In genomic region chr6:28895131-28895812, GRCh38 we compare ENCODE assay signal across 8 cellular contexts. TPM values are rescaled to one million over a fixed set of nuclear protein-coding genes. Genes with fewer than 3 reads are reported as not detected.
DNase-seq lines count a peak whose midpoint lies in the region; ATAC-seq and TF ChIP-seq lines count a peak whose summit lies in the region.

No MANE protein-coding gene starts in this region.

- intact Hi-C loops in left lung (cut with DNase I), result no loop called here

- peak overlapping the region; percentile 98 to 99 for H3K27ac ChIP-seq in left lung

- H3K4me1 ChIP-seq in left lung, result peaks cover 3 to 12% of the 10 kb centered on the region in 2 donors

- H3K27me3 ChIP-seq in left lung, result no peaks in the 10 kb centered on the region

- H3K36me3 ChIP-seq in left lung, result peaks cover 0 to 4% of the 10 kb centered on the region in 2 donors

- no peaks in the 10 kb centered on the region for H3K9me3 ChIP-seq in left lung

- DNase-seq in C1 segment of cervical spinal cord (lab: John Stamatoyannopoulos, UW) (peak; percentile 1 to 92 (median 76)), NCI-H69 (lab: John Stamatoyannopoulos, UW) (peak; percentile 98), dermis blood vessel endothelial cell (peak; percentile 97), left lung (peak; percentile 85 to 93)
- peak; percentile 89 for DNase-seq in activated CD4-positive, alpha-beta T cell treated with anti-CD3 and anti-CD28 coated beads, Interleukin-2, amount 50 U/mL, for 1 hour
- peak; percentile 85 for DNase-seq in stimulated activated CD4-positive, alpha-beta T cell treated with anti-CD3 and anti-CD28 coated beads, Interleukin-2, amount 100 ng/mL, for 4 hours (ENCODE audit: low read depth)

- peak; percentile 68 for ATAC-seq in GM19328 (IDR thresholded peaks at IDR 0.05; ENCODE audit: unreplicated experiment)
- peak; percentile 75 for ATAC-seq in HG03520 (IDR thresholded peaks at IDR 0.05; ENCODE audit: unreplicated experiment)
- ATAC-seq in left lung, result peak; percentile 87

- H3K4me3 ChIP-seq in left lung, result peak overlapping the region; percentile 53 to 67

- TF ChIP-seq CTCF in left lung (IDR thresholded peaks at IDR 0.05), result no peak

RNA-seq across cellular contexts. Expression of gene TRIM27, which starts 28.5 kb away (rescaled TPM):
- total RNA-seq in dermis blood vessel endothelial cell, result 72.9 and 83.0 TPM in 2 replicates
- 10 to 100 TPM; 42.2 to 47.5 TPM for total RNA-seq in left lung

Comparison
In these comparisons a context has a peak if more than half of its experiments do, and no peak if none do; other contexts are left out.
1. Peak in every context shown above with its lines: DNase-seq, ATAC-seq, H3K4me3 ChIP-seq and H3K27ac ChIP-seq.